16 cellular contexts compared by ENCODE assay signal in the genomic region with DNA sequence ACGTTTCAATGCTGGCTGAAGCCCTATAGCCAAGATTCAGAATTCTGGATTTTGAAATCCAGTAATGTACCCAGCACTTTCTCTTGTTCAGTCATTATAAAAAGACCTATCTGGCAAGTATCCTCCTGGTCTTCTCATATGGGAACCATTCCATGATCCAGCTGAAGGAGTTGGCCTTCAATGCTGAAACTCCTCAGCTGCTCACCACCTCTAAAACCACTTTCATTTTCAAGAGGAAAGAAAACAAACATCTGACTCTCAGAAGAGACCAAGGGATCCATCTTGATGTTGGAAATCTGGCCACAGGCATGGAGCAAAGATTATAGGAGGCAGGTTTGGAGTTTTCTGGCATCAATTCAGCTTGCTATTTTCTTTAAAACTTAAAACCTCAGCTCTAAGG.
A peak's percentile ranks its signal among the peaks of the same experiment; 100 is the strongest.
DNase-seq lines count a peak whose midpoint lies in the region; ATAC-seq and TF ChIP-seq lines count a peak whose summit lies in the region.
"Had no signal": no experiment of that assay in that cellular context is flagged by ENCODE, and none has a peak within 500 bp of the region (broad histone marks: within the 10 kb centered on the region; RNA-seq: fewer than 3 reads in every experiment).

No MANE protein-coding gene starts in this region.

- ATAC-seq in SK-N-SH treated with all-trans-retinoic acid at 6 μM for 48 hours = no peak
- no peak for ATAC-seq in T-helper 17 cell
- peak in 6 of 8 donors; percentile 30 to 83 (median 52) for ATAC-seq in heart right ventricle
- ATAC-seq: effector memory CD8-positive, alpha-beta T cell had no signal

- no peak overlapping the region for H3K4me3 Mint-ChIP-seq in T-helper 17 cell
- H3K4me3 Mint-ChIP-seq: activated B cell treated with CpG ODN at 0.5 μM for 24 hours; effector memory CD8-positive, alpha-beta T cell had no signal

- no peak for DNase-seq in SK-N-SH
- no peak for DNase-seq in T-helper 17 cell
- no peak for DNase-seq in heart right ventricle
- peak in 1 of 2 donors; percentile 12 for DNase-seq in thyroid gland
- DNase-seq in NCI-H187 (lab: John Stamatoyannopoulos, UW) = no peak
- no peak for DNase-seq in activated effector memory CD4-positive, alpha-beta T cell treated with Interleukin-2 at 50 U/mL for 16 hours
- no peak for DNase-seq in Ammon's horn (ENCODE audit: low spot score)
- DNase-seq: activated B cell treated with CpG ODN at 0.5 μM for 24 hours; activated naive CD4-positive, alpha-beta T cell; Caco-2; effector memory CD8-positive, alpha-beta T cell; NCI-H2107; NK-92 treated with Interleukin-12 subunit alpha and Interleukin-12 subunit beta, amount 100 ng/mL, for 24 hours; stomach had no signal

- peak overlapping the region; percentile 1; the same call in 1 of the 2 replicates for H3K9ac ChIP-seq in SK-N-SH

- CTCF ChIA-PET in SK-N-SH (lab: Yijun Ruan, JAX) = interaction anchor here (0.8 to 1.5 kb wide), 6 partner anchors 18 to 778 kb away, joined by 3 to 6 read pairs (median 4); no protein-coding TSS in a partner anchor

- no peaks in the 10 kb centered on the region for H3K27me3 ChIP-seq in SK-N-SH (ENCODE audit: insufficient read depth)
- H3K27me3 ChIP-seq in heart right ventricle = no peaks in the 10 kb centered on the region
- no peaks in the 10 kb centered on the region for H3K27me3 ChIP-seq in thyroid gland
- H3K27me3 ChIP-seq: stomach had no signal

- TF ChIP-seq POLR2A in thyroid gland (IDR thresholded peaks at IDR 0.05) = no peak

- H3K36me3 Mint-ChIP-seq in T-helper 17 cell (ENCODE audit: low read depth) = peaks cover 2% of the 10 kb centered on the region

- H3K27me3 Mint-ChIP-seq in T-helper 17 cell = no peaks in the 10 kb centered on the region
- H3K27me3 Mint-ChIP-seq: effector memory CD8-positive, alpha-beta T cell had no signal

- POLR2A ChIA-PET in SK-N-SH (lab: Yijun Ruan, JAX) = no interaction called here

- H3K9me3 ChIP-seq in SK-N-SH (no peaks in the 10 kb centered on the region), T-helper 17 cell (ENCODE audit: control insufficient read depth, low read length, poor library complexity, severe bottlenecking) (no peaks in the 10 kb centered on the region), heart right ventricle (no peaks in the 10 kb centered on the region), thyroid gland (no peaks in the 10 kb centered on the region)
- H3K9me3 ChIP-seq: Caco-2, stomach had no signal

- TF ChIP-seq CTCF in SK-N-SH (IDR thresholded peaks at IDR 0.05) (no peak), heart right ventricle (IDR thresholded peaks at IDR 0.05) (no peak), thyroid gland (IDR thresholded peaks at IDR 0.05) (no peak)

- peak overlapping the region in 1 of 2 experiments; percentile 34; a peak in 1 of 4 replicates for H3K27ac ChIP-seq in SK-N-SH (ENCODE audit: low read depth in 2 of 2, low read length in 1 of 2)
- no peak overlapping the region for H3K27ac ChIP-seq in heart right ventricle
- peak overlapping the region in 2 of 3 donors; percentile 12 to 50 for H3K27ac ChIP-seq in thyroid gland
- H3K27ac ChIP-seq: skin epidermis had no signal

- no peaks in the 10 kb centered on the region for H3K9me2 ChIP-seq in SK-N-SH

- peaks cover 90% of the 10 kb centered on the region for H3K79me2 ChIP-seq in SK-N-SH (ENCODE audit: insufficient read depth)

- no peak for TF ChIP-seq EP300 in SK-N-SH (IDR thresholded peaks at IDR 0.05; ENCODE audit: borderline replicate concordance in 1 of 2, low read depth in 1 of 2, low read length in 1 of 2)

- H3K4me1 ChIP-seq in SK-N-SH (ENCODE audit: control insufficient read depth in 1 of 2, insufficient read depth in 2 of 2, low read depth in 1 of 2, low read length in 1 of 2) (peaks cover 0 to 9% of the 10 kb centered on the region in 2 experiments; a peak in 2 of 4 replicates), heart right ventricle (no peaks in the 10 kb centered on the region), thyroid gland (peaks cover 7 to 9% of the 10 kb centered on the region in 2 donors)
- H3K4me1 ChIP-seq: Caco-2 had no signal

- no peak for TF ChIP-seq RAD21 in SK-N-SH (IDR thresholded peaks at IDR 0.05; ENCODE audit: low read length)

- H4K20me1 ChIP-seq in SK-N-SH (ENCODE audit: insufficient read depth) = peaks cover 6% of the 10 kb centered on the region; the same call in 1 of the 2 replicates

- peaks cover 3% of the 10 kb centered on the region for H3K4me1 Mint-ChIP-seq in T-helper 17 cell
- H3K4me1 Mint-ChIP-seq: activated B cell treated with CpG ODN at 0.5 μM for 24 hours had no signal

- H3K4me3 ChIP-seq in SK-N-SH (ENCODE audit: low read depth in 2 of 2, low read length in 1 of 2) (peak overlapping the region in 1 of 2 experiments; percentile 4; a peak in 1 of 4 replicates), heart right ventricle (no peak overlapping the region), thyroid gland (replicated peaks in 1 of 3) (no peak overlapping the region)
- H3K4me3 ChIP-seq: skin epidermis, stomach had no signal

- H2AFZ ChIP-seq in SK-N-SH (ENCODE audit: low read depth) = no peak overlapping the region

- WGBS in SK-N-SH (ENCODE audit: low lambda C conversion rate) = 100% methylated on average over 1 of the region's 1 CpG
- 59 to 80% methylated on average over 1 of the region's 1 CpG for WGBS in heart right ventricle, 2 donors
- 77 to 85% methylated on average over 1 of the region's 1 CpG for WGBS in thyroid gland, 2 donors

- H3K36me3 ChIP-seq in SK-N-SH (replicated peaks in 1 of 2; ENCODE audit: control insufficient read depth in 1 of 2, insufficient read depth in 2 of 2, low read length in 1 of 2) = peaks cover 0 to 38% of the 10 kb centered on the region in 2 experiments
- no peaks in the 10 kb centered on the region for H3K36me3 ChIP-seq in heart right ventricle
- no peaks in the 10 kb centered on the region for H3K36me3 ChIP-seq in thyroid gland

- peak overlapping the region; percentile 27 for H3K27ac Mint-ChIP-seq in T-helper 17 cell
- H3K27ac Mint-ChIP-seq: activated B cell treated with CpG ODN at 0.5 μM for 24 hours; effector memory CD8-positive, alpha-beta T cell had no signal

- peak overlapping the region; percentile 31; the same call in 1 of the 2 replicates for H3K4me2 ChIP-seq in SK-N-SH

- intact Hi-C loops in heart right ventricle (cut with DNase I) = loop anchor here in 2 of 10 donors (10.0 kb wide), 2 partner anchors 114 to 294 kb away; no protein-coding TSS in a partner anchor
- intact Hi-C loops in thyroid gland (cut with DNase I) = loop anchor here (10.0 kb wide), 1 partner anchor 64 kb away; no protein-coding TSS in a partner anchor

- peaks cover 20% of the 10 kb centered on the region for H3F3A ChIP-seq in SK-N-SH (replicated peaks; ENCODE audit: insufficient read depth)

TF ChIP-seq in SK-N-SH, 30 proteins besides CTCF, POLR2A, EP300 and RAD21 (continues in another document):
- no peak for TF ChIP-seq RCOR1 (IDR thresholded peaks at IDR 0.05; ENCODE audit: low read length)
- TF ChIP-seq NFIC (IDR thresholded peaks at IDR 0.05; ENCODE audit: borderline replicate concordance) = no peak
- TF ChIP-seq NRF1 (IDR thresholded peaks at IDR 0.05; ENCODE audit: low read depth, low read length) = no peak
- no peak for TF ChIP-seq MEF2A (IDR thresholded peaks at IDR 0.05; ENCODE audit: borderline replicate concordance, low read depth)
- no peak for TF ChIP-seq ELF1 (IDR thresholded peaks at IDR 0.05)
- TF ChIP-seq TAF1 (IDR thresholded peaks at IDR 0.05; ENCODE audit: borderline replicate concordance, low read depth, low read length) = no peak
- TF ChIP-seq JUND (IDR thresholded peaks at IDR 0.05) = no peak
- TF ChIP-seq, protein P1, sequence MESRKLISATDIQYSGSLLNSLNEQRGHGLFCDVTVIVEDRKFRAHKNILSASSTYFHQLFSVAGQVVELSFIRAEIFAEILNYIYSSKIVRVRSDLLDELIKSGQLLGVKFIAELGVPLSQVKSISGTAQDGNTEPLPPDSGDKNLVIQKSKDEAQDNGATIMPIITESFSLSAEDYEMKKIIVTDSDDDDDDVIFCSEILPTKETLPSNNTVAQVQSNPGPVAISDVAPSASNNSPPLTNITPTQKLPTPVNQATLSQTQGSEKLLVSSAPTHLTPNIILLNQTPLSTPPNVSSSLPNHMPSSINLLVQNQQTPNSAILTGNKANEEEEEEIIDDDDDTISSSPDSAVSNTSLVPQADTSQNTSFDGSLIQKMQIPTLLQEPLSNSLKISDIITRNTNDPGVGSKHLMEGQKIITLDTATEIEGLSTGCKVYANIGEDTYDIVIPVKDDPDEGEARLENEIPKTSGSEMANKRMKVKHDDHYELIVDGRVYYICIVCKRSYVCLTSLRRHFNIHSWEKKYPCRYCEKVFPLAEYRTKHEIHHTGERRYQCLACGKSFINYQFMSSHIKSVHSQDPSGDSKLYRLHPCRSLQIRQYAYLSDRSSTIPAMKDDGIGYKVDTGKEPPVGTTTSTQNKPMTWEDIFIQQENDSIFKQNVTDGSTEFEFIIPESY (IDR thresholded peaks at IDR 0.05; ENCODE audit: borderline replicate concordance, low read depth) = no peak
- TF ChIP-seq MXI1 (IDR thresholded peaks at IDR 0.05; ENCODE audit: low read depth, low read length) = no peak

TF ChIP-seq in SK-N-SH treated with all-trans-retinoic acid at 6 μM for 48 hours, 23 proteins besides CTCF, POLR2A, EP300 and RAD21:
- no peak for TF ChIP-seq OSR1 (CRISPR knock-in tag; IDR thresholded peaks at IDR 0.05)
- no peak for TF ChIP-seq ZFP30 (CRISPR knock-in tag; IDR thresholded peaks at IDR 0.05)
- no peak for TF ChIP-seq CSDC2 (CRISPR knock-in tag; IDR thresholded peaks at IDR 0.05)
- TF ChIP-seq PPARA (CRISPR knock-in tag; IDR thresholded peaks at IDR 0.05; ENCODE audit: borderline replicate concordance) = no peak
TF ChIP-seq in SK-N-SH treated with all-trans-retinoic acid at 6 μM for 48 hours: peak in this region for 0.

Comparison
In these comparisons a context has a peak if more than half of its experiments do, and no peak if none do; other contexts are left out.
1. H3K27ac ChIP-seq: peak in thyroid gland (2 of 3); none in heart right ventricle (0 of 10).
2. ATAC-seq: peak in heart right ventricle (6 of 8); none in SK-N-SH treated with all-trans-retinoic acid at 6 μM for 48 hours (single experiment) and T-helper 17 cell (single experiment).